ENCODE assay signal across 10 cellular contexts in the genomic region with DNA sequence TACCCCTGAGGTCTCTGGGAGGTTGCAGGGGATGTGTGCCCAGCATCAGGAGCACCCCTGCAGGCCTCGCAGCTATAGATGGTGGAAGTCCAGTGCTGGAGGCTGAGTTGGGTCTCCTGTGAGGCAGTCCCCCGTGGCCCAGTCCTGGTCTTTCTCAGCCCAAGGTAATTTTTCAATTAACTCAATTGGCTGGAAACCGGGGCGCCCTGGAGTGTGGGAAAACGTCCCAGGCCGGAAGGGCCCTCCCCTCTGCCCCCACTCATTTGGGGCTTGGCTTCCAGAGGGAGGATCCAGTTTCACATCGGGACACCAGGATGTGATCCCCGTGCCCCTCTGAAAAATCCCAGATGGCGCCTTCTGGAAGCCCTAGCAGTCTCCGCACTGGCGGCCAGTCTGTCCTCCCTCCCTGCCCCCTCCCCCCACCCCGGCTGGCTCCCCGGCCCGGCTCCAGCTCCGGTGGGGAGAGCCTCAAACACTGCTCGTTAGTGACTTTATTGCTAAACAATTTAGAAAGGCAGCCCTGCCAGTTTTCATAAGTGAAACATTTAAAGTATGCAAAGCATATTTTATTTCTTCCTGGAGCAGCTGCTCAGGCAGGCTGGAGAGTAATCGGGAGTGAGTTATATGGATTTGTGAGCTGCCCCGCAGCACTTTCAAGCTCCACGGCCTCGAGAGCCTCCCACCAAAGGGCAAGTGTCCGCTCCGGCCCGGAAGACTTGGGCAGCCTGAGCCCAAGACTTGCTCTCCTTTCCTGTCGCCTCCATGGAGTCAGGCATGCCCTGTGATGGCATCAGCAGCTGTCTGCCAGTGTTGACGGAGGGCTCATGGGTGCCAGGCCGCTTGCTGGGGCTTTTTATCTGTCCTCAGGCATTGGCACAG.
DNase-seq lines count a peak whose midpoint lies in the region; ATAC-seq and TF ChIP-seq lines count a peak whose summit lies in the region.
"Had no signal": no experiment of that assay in that cellular context is flagged by ENCODE, and none has a peak within 500 bp of the region (broad histone marks: within the 10 kb centered on the region; RNA-seq: fewer than 3 reads in every experiment).

No MANE protein-coding gene starts in this region.

- H3K27me3 ChIP-seq in colonic mucosa (no peaks in the 10 kb centered on the region), left lung (no peaks in the 10 kb centered on the region), suprapubic skin (no peaks in the 10 kb centered on the region)

- ATAC-seq in left lung = peak; percentile 76

- H3K36me3 Mint-ChIP-seq in activated CD4-positive, alpha-beta memory T cell treated with anti-CD3 and anti-CD28 coated beads, Interleukin-2, amount 10 ng/mL, durations not matched to agents 7 days and 5 days (ENCODE audit: low read depth) = no peaks in the 10 kb centered on the region

- TF ChIP-seq POLR2A in suprapubic skin (IDR thresholded peaks at IDR 0.05) = no peak

- H3K4me1 ChIP-seq in colonic mucosa (peaks cover 12% of the 10 kb centered on the region), left lung (peaks cover 23 to 28% of the 10 kb centered on the region in 2 donors), suprapubic skin (peaks cover 66% of the 10 kb centered on the region)

- H3K27ac Mint-ChIP-seq in activated CD4-positive, alpha-beta memory T cell treated with anti-CD3 and anti-CD28 coated beads, Interleukin-2, amount 10 ng/mL, durations not matched to agents 7 days and 5 days = no peak overlapping the region

- no peak overlapping the region for H3K4me3 Mint-ChIP-seq in activated CD4-positive, alpha-beta memory T cell treated with anti-CD3 and anti-CD28 coated beads, Interleukin-2, amount 10 ng/mL, durations not matched to agents 7 days and 5 days
- H3K4me3 Mint-ChIP-seq: central memory CD8-positive, alpha-beta T cell had no signal

- H3K9ac ChIP-seq in colonic mucosa (ENCODE audit: low read depth in 2 of 2, low read length in 2 of 2) = peak overlapping the region in 1 of 2 donors; percentile 32

- intact Hi-C loops in colonic mucosa (cut with DNase I) (no loop called here), left lung (cut with DNase I) (no loop called here)

- no peak for TF ChIP-seq EP300 in suprapubic skin (IDR thresholded peaks at IDR 0.05)

- no peaks in the 10 kb centered on the region for H3K4me1 Mint-ChIP-seq in activated CD4-positive, alpha-beta memory T cell treated with anti-CD3 and anti-CD28 coated beads, Interleukin-2, amount 10 ng/mL, durations not matched to agents 7 days and 5 days
- H3K4me1 Mint-ChIP-seq: central memory CD8-positive, alpha-beta T cell had no signal

- POLR2A ChIA-PET in activated CD4-positive, alpha-beta memory T cell treated with anti-CD3 and anti-CD28 coated beads, Interleukin-2, amount 10 ng/mL, durations not matched to agents 7 days and 5 days (lab: Charles Lee) = no interaction called here

- no peak overlapping the region for H3K4me3 ChIP-seq in colonic mucosa
- peak overlapping the region in 1 of 2 donors; percentile 0 for H3K4me3 ChIP-seq in left lung
- H3K4me3 ChIP-seq in suprapubic skin = peak overlapping the region; percentile 26

- peak; percentile 88 for DNase-seq in M059J (ENCODE audit: low read depth)
- DNase-seq in colonic mucosa = peak; percentile 43
- DNase-seq in left lung = peak; percentile 54 to 59
- DNase-seq in suprapubic skin (ENCODE audit: low spot score in 2 of 2) = no peak
- no peak for DNase-seq in activated gamma-delta T cell (lab: John Stamatoyannopoulos, UW)
- no peak for DNase-seq in NK-92 (lab: John Stamatoyannopoulos, UW; ENCODE audit: unreplicated experiment)
- DNase-seq in stimulated activated CD4-positive, alpha-beta T cell treated with anti-CD3 and anti-CD28 coated beads, Interleukin-2, amount 100 ng/mL, for 48 hours = no peak
- DNase-seq in activated CD4-positive, alpha-beta memory T cell treated with anti-CD3 and anti-CD28 coated beads, Interleukin-2, amount 10 ng/mL, durations not matched to agents 7 days and 5 days = no peak
- DNase-seq: NCI-H2029 had no signal

- H3K9me3 ChIP-seq in colonic mucosa (no peaks in the 10 kb centered on the region), left lung (no peaks in the 10 kb centered on the region), suprapubic skin (no peaks in the 10 kb centered on the region)

- no peak for TF ChIP-seq CTCF in colonic mucosa (IDR thresholded peaks at IDR 0.05)
- no peak for TF ChIP-seq CTCF in left lung (IDR thresholded peaks at IDR 0.05)
- TF ChIP-seq CTCF in suprapubic skin (IDR thresholded peaks at IDR 0.05) = no peak

- H3K36me3 ChIP-seq in colonic mucosa (no peaks in the 10 kb centered on the region), left lung (no peaks in the 10 kb centered on the region), suprapubic skin (no peaks in the 10 kb centered on the region)

- H3K27ac ChIP-seq in colonic mucosa = peak overlapping the region; percentile 86
- peak overlapping the region; percentile 63 to 78 for H3K27ac ChIP-seq in left lung
- H3K27ac ChIP-seq in suprapubic skin = peak overlapping the region; percentile 88

- 23% methylated on average over 24 of the region's 26 CpGs for whole genome bisulfite sequencing in suprapubic skin

- H3K27me3 Mint-ChIP-seq in activated CD4-positive, alpha-beta memory T cell treated with anti-CD3 and anti-CD28 coated beads, Interleukin-2, amount 10 ng/mL, durations not matched to agents 7 days and 5 days = peaks cover 2% of the 10 kb centered on the region

- H3K9me3 Mint-ChIP-seq in activated CD4-positive, alpha-beta memory T cell treated with anti-CD3 and anti-CD28 coated beads, Interleukin-2, amount 10 ng/mL, durations not matched to agents 7 days and 5 days = no peaks in the 10 kb centered on the region
- H3K9me3 Mint-ChIP-seq: central memory CD8-positive, alpha-beta T cell had no signal

- CTCF ChIA-PET in activated CD4-positive, alpha-beta memory T cell treated with anti-CD3 and anti-CD28 coated beads, Interleukin-2, amount 10 ng/mL, durations not matched to agents 7 days and 5 days (lab: Charles Lee) = no interaction called here

Comparison
In these comparisons a context has a peak if more than half of its experiments do, and no peak if none do; other contexts are left out.
1. DNase-seq: peak in M059J (single experiment), colonic mucosa (single experiment) and left lung (2 of 2); none in suprapubic skin (0 of 2), activated gamma-delta T cell (single experiment), NK-92 (single experiment), stimulated activated CD4-positive, alpha-beta T cell treated with anti-CD3 and anti-CD28 coated beads, Interleukin-2, amount 100 ng/mL, for 48 hours (0 of 2) and activated CD4-positive, alpha-beta memory T cell treated with anti-CD3 and anti-CD28 coated beads, Interleukin-2, amount 10 ng/mL, durations not matched to agents 7 days and 5 days (single experiment).
2. Peak in every context shown above with its lines, with median percentiles within 50 percentile points of each other: H3K27ac ChIP-seq.